ENCODE assay signal across 2 cellular contexts in the genomic region with DNA sequence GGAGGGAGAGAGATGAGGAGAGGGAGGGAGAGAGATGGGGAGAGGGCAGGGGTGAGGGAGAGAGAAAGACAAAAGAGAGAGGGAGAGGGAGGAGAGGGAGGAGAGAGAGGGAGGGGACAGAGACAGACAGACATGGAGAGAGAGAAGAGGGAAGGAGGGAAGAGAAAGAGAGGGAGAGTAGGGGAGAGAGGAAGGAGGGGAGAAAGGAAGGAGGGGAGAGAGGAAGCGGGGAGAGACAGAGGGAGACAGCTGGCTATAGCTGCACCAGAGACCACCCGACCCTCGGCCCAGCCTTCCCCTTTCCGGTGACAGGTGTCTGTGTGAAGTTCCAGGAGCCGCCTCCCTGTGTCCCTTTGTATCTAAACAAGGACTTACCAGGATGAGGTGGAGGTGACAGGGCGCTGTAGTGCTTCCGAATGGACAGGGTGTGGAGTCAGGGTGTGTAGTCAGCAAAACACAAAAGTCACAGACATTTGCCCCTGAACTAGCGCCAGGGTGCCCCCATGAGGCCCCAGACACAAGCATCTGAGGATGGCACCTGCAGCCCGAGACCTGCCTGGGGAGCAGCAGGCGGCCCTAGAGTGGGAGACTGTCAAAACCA.
A peak's percentile ranks its signal among the peaks of the same experiment; 100 is the strongest.
TF ChIP-seq lines count a peak whose summit lies in the region.

No MANE protein-coding gene starts in this region.

TF ChIP-seq in HCT116, 20 proteins besides CTCF, POLR2A, EP300 and RAD21 (continued from another document):
- TF ChIP-seq, protein P1, sequence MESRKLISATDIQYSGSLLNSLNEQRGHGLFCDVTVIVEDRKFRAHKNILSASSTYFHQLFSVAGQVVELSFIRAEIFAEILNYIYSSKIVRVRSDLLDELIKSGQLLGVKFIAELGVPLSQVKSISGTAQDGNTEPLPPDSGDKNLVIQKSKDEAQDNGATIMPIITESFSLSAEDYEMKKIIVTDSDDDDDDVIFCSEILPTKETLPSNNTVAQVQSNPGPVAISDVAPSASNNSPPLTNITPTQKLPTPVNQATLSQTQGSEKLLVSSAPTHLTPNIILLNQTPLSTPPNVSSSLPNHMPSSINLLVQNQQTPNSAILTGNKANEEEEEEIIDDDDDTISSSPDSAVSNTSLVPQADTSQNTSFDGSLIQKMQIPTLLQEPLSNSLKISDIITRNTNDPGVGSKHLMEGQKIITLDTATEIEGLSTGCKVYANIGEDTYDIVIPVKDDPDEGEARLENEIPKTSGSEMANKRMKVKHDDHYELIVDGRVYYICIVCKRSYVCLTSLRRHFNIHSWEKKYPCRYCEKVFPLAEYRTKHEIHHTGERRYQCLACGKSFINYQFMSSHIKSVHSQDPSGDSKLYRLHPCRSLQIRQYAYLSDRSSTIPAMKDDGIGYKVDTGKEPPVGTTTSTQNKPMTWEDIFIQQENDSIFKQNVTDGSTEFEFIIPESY (IDR thresholded peaks at IDR 0.05; ENCODE audit: extremely low read depth, insufficient replicate concordance, low read length), result no peak
- TF ChIP-seq JUND (IDR thresholded peaks at IDR 0.05) (no peak), EZH2phosphoT487 (IDR thresholded peaks at IDR 0.05; ENCODE audit: borderline replicate concordance) (no peak), EZH2 (IDR thresholded peaks at IDR 0.05) (no peak), YY1 (IDR thresholded peaks at IDR 0.05; ENCODE audit: extremely low read depth, insufficient replicate concordance, low read depth, low read length) (no peak), CBX3 (IDR thresholded peaks at IDR 0.05; ENCODE audit: low read depth) (no peak), EGR1 (IDR thresholded peaks at IDR 0.05; ENCODE audit: low read depth) (no peak), POLR2AphosphoS5 (IDR thresholded peaks at IDR 0.05; ENCODE audit: low read depth, low read length) (no peak), ZFX (IDR thresholded peaks at IDR 0.05) (no peak), FOSL1 (IDR thresholded peaks at IDR 0.05; ENCODE audit: low read depth) (no peak), SIN3A (IDR thresholded peaks at IDR 0.05; ENCODE audit: low read depth) (no peak), ELF1 (IDR thresholded peaks at IDR 0.05; ENCODE audit: borderline replicate concordance, low read depth) (no peak)
- TF ChIP-seq, protein P2, sequence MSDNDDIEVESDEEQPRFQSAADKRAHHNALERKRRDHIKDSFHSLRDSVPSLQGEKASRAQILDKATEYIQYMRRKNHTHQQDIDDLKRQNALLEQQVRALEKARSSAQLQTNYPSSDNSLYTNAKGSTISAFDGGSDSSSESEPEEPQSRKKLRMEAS (IDR thresholded peaks at IDR 0.05), result no peak
TF ChIP-seq in HCT116: peak in this region for 0.

TF ChIP-seq in HepG2, 621 proteins besides CTCF, POLR2A, EP300 and RAD21 (continued from another document and continues in another):
- TF ChIP-seq, protein P3, sequence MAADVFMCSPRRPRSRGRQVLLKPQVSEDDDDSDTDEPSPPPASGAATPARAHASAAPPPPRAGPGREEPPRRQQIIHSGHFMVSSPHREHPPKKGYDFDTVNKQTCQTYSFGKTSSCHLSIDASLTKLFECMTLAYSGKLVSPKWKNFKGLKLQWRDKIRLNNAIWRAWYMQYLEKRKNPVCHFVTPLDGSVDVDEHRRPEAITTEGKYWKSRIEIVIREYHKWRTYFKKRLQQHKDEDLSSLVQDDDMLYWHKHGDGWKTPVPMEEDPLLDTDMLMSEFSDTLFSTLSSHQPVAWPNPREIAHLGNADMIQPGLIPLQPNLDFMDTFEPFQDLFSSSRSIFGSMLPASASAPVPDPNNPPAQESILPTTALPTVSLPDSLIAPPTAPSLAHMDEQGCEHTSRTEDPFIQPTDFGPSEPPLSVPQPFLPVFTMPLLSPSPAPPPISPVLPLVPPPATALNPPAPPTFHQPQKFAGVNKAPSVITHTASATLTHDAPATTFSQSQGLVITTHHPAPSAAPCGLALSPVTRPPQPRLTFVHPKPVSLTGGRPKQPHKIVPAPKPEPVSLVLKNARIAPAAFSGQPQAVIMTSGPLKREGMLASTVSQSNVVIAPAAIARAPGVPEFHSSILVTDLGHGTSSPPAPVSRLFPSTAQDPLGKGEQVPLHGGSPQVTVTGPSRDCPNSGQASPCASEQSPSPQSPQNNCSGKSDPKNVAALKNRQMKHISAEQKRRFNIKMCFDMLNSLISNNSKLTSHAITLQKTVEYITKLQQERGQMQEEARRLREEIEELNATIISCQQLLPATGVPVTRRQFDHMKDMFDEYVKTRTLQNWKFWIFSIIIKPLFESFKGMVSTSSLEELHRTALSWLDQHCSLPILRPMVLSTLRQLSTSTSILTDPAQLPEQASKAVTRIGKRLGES (CRISPR knock-in tag; IDR thresholded peaks at IDR 0.05; ENCODE audit: borderline replicate concordance), result no peak
- TF ChIP-seq ZSCAN25 (CRISPR knock-in tag; IDR thresholded peaks at IDR 0.05) (peak; percentile 78), ZNF589 (CRISPR knock-in tag; conservative IDR thresholded peaks at IDR 0.05) (no peak), ZFY (CRISPR knock-in tag; IDR thresholded peaks at IDR 0.05) (no peak), CCDC6 (CRISPR knock-in tag; IDR thresholded peaks at IDR 0.05) (no peak), HOXA3 (CRISPR knock-in tag; IDR thresholded peaks at IDR 0.05) (no peak), TCF7 (IDR thresholded peaks at IDR 0.05; ENCODE audit: low read depth) (0 out of 2 replicates have a peak, but pooled peaks have one; percentile 13), ZFP36L1 (CRISPR knock-in tag; IDR thresholded peaks at IDR 0.05) (no peak), CHD2 (IDR thresholded peaks at IDR 0.05; ENCODE audit: low read depth, low read length) (no peak), NBN (conservative IDR thresholded peaks at IDR 0.05) (no peak), ZNF121 (CRISPR knock-in tag; IDR thresholded peaks at IDR 0.05) (no peak), ZNF441 (CRISPR knock-in tag; IDR thresholded peaks at IDR 0.05; ENCODE audit: borderline replicate concordance) (no peak), ZNF446 (CRISPR knock-in tag; IDR thresholded peaks at IDR 0.05) (no peak), POGZ (CRISPR knock-in tag; IDR thresholded peaks at IDR 0.05) (no peak), ZSCAN31 (CRISPR knock-in tag; IDR thresholded peaks at IDR 0.05; ENCODE audit: low read depth) (0 out of 2 replicates have a peak, but pooled peaks have one; percentile 19), EED (CRISPR knock-in tag; IDR thresholded peaks at IDR 0.05) (no peak), SMARCE1 (IDR thresholded peaks at IDR 0.05; ENCODE audit: borderline replicate concordance) (no peak), BRD4 (CRISPR knock-in tag; IDR thresholded peaks at IDR 0.05) (peak; percentile 9; the same call in 1 of the 2 replicates), ZNF557 (CRISPR knock-in tag; IDR thresholded peaks at IDR 0.05) (no peak)
- TF ChIP-seq, protein P4, sequence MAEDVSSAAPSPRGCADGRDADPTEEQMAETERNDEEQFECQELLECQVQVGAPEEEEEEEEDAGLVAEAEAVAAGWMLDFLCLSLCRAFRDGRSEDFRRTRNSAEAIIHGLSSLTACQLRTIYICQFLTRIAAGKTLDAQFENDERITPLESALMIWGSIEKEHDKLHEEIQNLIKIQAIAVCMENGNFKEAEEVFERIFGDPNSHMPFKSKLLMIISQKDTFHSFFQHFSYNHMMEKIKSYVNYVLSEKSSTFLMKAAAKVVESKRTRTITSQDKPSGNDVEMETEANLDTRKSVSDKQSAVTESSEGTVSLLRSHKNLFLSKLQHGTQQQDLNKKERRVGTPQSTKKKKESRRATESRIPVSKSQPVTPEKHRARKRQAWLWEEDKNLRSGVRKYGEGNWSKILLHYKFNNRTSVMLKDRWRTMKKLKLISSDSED (CRISPR knock-in tag; IDR thresholded peaks at IDR 0.05), result no peak
- TF ChIP-seq, protein P5, sequence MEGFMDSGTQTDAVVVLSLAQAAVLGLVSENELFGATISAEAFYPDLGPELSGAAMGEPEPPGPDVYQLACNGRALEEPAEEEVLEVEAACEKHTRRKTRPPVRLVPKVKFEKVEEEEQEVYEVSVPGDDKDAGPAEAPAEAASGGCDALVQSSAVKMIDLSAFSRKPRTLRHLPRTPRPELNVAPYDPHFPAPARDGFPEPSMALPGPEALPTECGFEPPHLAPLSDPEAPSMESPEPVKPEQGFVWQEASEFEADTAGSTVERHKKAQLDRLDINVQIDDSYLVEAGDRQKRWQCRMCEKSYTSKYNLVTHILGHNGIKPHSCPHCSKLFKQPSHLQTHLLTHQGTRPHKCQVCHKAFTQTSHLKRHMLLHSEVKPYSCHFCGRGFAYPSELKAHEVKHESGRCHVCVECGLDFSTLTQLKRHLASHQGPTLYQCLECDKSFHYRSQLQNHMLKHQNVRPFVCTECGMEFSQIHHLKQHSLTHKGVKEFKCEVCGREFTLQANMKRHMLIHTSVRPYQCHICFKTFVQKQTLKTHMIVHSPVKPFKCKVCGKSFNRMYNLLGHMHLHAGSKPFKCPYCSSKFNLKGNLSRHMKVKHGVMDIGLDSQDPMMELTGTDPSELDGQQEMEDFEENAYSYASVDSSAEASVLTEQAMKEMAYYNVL (CRISPR knock-in tag; IDR thresholded peaks at IDR 0.05; ENCODE audit: borderline replicate concordance), result 0 out of 2 replicates have a peak, but pooled peaks have one; percentile 63
- TF ChIP-seq, protein P6, sequence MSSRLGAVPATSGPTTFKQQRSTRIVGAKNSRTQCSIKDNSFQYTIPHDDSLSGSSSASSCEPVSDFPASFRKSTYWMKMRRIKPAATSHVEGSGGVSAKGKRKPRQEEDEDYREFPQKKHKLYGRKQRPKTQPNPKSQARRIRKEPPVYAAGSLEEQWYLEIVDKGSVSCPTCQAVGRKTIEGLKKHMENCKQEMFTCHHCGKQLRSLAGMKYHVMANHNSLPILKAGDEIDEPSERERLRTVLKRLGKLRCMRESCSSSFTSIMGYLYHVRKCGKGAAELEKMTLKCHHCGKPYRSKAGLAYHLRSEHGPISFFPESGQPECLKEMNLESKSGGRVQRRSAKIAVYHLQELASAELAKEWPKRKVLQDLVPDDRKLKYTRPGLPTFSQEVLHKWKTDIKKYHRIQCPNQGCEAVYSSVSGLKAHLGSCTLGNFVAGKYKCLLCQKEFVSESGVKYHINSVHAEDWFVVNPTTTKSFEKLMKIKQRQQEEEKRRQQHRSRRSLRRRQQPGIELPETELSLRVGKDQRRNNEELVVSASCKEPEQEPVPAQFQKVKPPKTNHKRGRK (CRISPR knock-in tag; IDR thresholded peaks at IDR 0.05), result peak; percentile 17; the same call in 1 of the 2 replicates
- TF ChIP-seq, protein P7, sequence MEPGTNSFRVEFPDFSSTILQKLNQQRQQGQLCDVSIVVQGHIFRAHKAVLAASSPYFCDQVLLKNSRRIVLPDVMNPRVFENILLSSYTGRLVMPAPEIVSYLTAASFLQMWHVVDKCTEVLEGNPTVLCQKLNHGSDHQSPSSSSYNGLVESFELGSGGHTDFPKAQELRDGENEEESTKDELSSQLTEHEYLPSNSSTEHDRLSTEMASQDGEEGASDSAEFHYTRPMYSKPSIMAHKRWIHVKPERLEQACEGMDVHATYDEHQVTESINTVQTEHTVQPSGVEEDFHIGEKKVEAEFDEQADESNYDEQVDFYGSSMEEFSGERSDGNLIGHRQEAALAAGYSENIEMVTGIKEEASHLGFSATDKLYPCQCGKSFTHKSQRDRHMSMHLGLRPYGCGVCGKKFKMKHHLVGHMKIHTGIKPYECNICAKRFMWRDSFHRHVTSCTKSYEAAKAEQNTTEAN (CRISPR knock-in tag; conservative IDR thresholded peaks at IDR 0.05), result no peak
- TF ChIP-seq, protein P8, sequence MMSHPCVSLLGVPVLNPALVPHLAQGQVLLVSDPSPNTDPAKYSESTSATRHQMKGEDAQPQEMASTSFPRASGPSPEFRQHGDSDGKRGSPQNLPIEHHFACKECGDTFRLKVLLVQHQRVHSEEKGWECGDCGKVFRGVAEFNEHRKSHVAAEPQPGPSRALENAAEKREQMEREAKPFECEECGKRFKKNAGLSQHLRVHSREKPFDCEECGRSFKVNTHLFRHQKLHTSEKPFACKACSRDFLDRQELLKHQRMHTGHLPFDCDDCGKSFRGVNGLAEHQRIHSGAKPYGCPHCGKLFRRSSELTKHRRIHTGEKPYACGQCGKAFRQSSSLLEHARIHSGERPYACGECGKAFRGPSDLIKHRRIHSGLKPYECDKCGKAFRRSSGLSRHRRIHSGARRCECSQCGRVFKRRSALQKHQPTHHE (CRISPR knock-in tag; IDR thresholded peaks at IDR 0.05; ENCODE audit: borderline replicate concordance), result no peak
- TF ChIP-seq, protein P9, sequence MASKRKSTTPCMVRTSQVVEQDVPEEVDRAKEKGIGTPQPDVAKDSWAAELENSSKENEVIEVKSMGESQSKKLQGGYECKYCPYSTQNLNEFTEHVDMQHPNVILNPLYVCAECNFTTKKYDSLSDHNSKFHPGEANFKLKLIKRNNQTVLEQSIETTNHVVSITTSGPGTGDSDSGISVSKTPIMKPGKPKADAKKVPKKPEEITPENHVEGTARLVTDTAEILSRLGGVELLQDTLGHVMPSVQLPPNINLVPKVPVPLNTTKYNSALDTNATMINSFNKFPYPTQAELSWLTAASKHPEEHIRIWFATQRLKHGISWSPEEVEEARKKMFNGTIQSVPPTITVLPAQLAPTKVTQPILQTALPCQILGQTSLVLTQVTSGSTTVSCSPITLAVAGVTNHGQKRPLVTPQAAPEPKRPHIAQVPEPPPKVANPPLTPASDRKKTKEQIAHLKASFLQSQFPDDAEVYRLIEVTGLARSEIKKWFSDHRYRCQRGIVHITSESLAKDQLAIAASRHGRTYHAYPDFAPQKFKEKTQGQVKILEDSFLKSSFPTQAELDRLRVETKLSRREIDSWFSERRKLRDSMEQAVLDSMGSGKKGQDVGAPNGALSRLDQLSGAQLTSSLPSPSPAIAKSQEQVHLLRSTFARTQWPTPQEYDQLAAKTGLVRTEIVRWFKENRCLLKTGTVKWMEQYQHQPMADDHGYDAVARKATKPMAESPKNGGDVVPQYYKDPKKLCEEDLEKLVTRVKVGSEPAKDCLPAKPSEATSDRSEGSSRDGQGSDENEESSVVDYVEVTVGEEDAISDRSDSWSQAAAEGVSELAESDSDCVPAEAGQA (IDR thresholded peaks at IDR 0.05; ENCODE audit: low read depth), result no peak
- TF ChIP-seq, protein P9 (CRISPR knock-in tag; IDR thresholded peaks at IDR 0.05; ENCODE audit: borderline replicate concordance), result no peak
- TF ChIP-seq, protein P10, sequence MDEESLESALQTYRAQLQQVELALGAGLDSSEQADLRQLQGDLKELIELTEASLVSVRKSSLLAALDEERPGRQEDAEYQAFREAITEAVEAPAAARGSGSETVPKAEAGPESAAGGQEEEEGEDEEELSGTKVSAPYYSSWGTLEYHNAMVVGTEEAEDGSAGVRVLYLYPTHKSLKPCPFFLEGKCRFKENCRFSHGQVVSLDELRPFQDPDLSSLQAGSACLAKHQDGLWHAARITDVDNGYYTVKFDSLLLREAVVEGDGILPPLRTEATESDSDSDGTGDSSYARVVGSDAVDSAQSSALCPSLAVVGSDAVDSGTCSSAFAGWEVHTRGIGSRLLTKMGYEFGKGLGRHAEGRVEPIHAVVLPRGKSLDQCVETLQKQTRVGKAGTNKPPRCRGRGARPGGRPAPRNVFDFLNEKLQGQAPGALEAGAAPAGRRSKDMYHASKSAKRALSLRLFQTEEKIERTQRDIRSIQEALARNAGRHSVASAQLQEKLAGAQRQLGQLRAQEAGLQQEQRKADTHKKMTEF (CRISPR knock-in tag; IDR thresholded peaks at IDR 0.05), result no peak
